6 cellular contexts compared by ENCODE assay signal in the genomic region with DNA sequence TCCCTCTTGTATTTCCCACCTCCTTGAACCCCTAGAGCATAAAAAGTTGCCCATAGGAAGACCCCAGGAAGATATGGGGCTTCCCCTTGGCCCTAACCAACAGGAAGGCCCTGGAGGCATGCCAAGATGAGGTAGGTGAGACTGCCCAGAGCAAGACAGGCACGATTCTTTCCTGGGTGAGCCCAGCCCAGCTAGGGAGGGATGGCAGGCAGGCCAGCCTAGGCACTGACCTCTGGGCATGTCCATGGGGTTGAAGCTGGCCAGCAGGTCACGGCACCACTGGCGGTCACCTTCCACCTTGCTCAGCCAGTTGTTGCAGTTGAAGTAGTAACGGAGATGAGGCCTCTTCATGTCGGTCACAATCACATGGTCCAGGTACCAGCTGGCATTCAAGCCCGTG. TPM values are rescaled to one million over a fixed set of nuclear protein-coding genes. Genes with fewer than 3 reads are reported as not detected.
"Had no signal": no experiment of that assay in that cellular context is flagged by ENCODE, and none has a peak within 500 bp of the region (broad histone marks: within the 10 kb centered on the region; RNA-seq: fewer than 3 reads in every experiment).

No MANE protein-coding gene starts in this region.

- DNase-seq: GM23248, GOT3, H9, HCEC 1CT, IMR-90 had no signal

- H3K27ac Mint-ChIP-seq: H9 had no signal

- H3K4me3 Mint-ChIP-seq: H9 had no signal

- H3K9me3 Mint-ChIP-seq: H9 had no signal

- H3K9ac ChIP-seq: GM23248 had no signal

- H3K27ac ChIP-seq: GM23248 had no signal

- H3K4me3 ChIP-seq: GM23248 had no signal

- H3K4me1 Mint-ChIP-seq: H9 had no signal

- H2AFZ ChIP-seq: GM23248 had no signal

RNA-seq across cellular contexts. Expression of a gene that starts 17.6 kb away (rescaled TPM):
- total RNA-seq: GM23248, HT-29, IMR-90 had no signal
- polyA plus RNA-seq: GM23248, IMR-90 had no signal
